8 cellular contexts compared by ENCODE assay signal in genomic region chr17:77429735-77429984, GRCh38.
DNase-seq lines count a peak whose midpoint lies in the region; ATAC-seq and TF ChIP-seq lines count a peak whose summit lies in the region.

No MANE protein-coding gene starts in this region.

- H3K4me1 Mint-ChIP-seq in activated T-cell treated with anti-CD3 and anti-CD28 coated beads, Interleukin-2, amount 50 U/mL, for 24 hours (ENCODE audit: low read depth): peaks cover 96% of the 10 kb centered on the region
- H3K4me1 Mint-ChIP-seq in activated T-cell treated with anti-CD3 and anti-CD28 coated beads, Interleukin-2, amount 50 U/mL, for 72 hours (ENCODE audit: low read depth): peaks cover 91% of the 10 kb centered on the region

- intact Hi-C loops in body of pancreas (cut with DNase I) (no loop called here), thyroid gland (cut with DNase I) (loop anchor here (5.0 kb wide), 2 partner anchors 47 to 97 kb away; no protein-coding TSS in a partner anchor)

- no peaks in the 10 kb centered on the region for H3K27me3 Mint-ChIP-seq in activated T-cell treated with anti-CD3 and anti-CD28 coated beads, Interleukin-2, amount 50 U/mL, for 24 hours
- H3K27me3 Mint-ChIP-seq in activated T-cell treated with anti-CD3 and anti-CD28 coated beads, Interleukin-2, amount 50 U/mL, for 72 hours (ENCODE audit: low read depth): no peaks in the 10 kb centered on the region

- H3K27ac Mint-ChIP-seq in activated T-cell treated with anti-CD3 and anti-CD28 coated beads, Interleukin-2, amount 50 U/mL, for 24 hours: peak overlapping the region; percentile 38
- no peak overlapping the region for H3K27ac Mint-ChIP-seq in activated T-cell treated with anti-CD3 and anti-CD28 coated beads, Interleukin-2, amount 50 U/mL, for 72 hours

- no peak overlapping the region for H3K4me3 ChIP-seq in body of pancreas
- no peak overlapping the region for H3K4me3 ChIP-seq in mesodermal cell (ENCODE audit: extremely low read depth, insufficient read depth, low read length, poor library complexity, severe bottlenecking)
- no peak overlapping the region for H3K4me3 ChIP-seq in thyroid gland (replicated peaks in 1 of 3)

- H3K27me3 ChIP-seq in body of pancreas (no peaks in the 10 kb centered on the region), thyroid gland (no peaks in the 10 kb centered on the region)

- DNase-seq in activated T-cell treated with anti-CD3 and anti-CD28 coated beads, Interleukin-2, amount 50 U/mL, for 24 hours: no peak
- no peak for DNase-seq in activated T-cell treated with anti-CD3 and anti-CD28 coated beads, Interleukin-2, amount 50 U/mL, for 72 hours
- DNase-seq in body of pancreas (no peak), thyroid gland (no peak), GM19240 (ENCODE audit: insufficient read length, low spot score) (no peak)
- no peak for DNase-seq in stimulated activated CD4-positive, alpha-beta T cell treated with anti-CD3 and anti-CD28 coated beads, Interleukin-12 subunit alpha, Interleukin-12 subunit beta, amount 100 ng/mL, for 4 hours
- DNase-seq in stimulated activated CD4-positive, alpha-beta T cell treated with anti-CD3 and anti-CD28 coated beads, Interleukin-4, amount 100 ng/mL, for 24 hours: no peak

- TF ChIP-seq POLR2A in body of pancreas (IDR thresholded peaks at IDR 0.05): no peak
- TF ChIP-seq POLR2A in thyroid gland (IDR thresholded peaks at IDR 0.05): no peak

- H3K4me1 ChIP-seq in body of pancreas (peaks cover 68% of the 10 kb centered on the region), mesodermal cell (ENCODE audit: control insufficient read depth, insufficient read depth, low read length, poor library complexity, severe bottlenecking) (peaks cover 75% of the 10 kb centered on the region), thyroid gland (peaks cover 39 to 78% of the 10 kb centered on the region in 2 donors)

- H3K27ac ChIP-seq in body of pancreas (peak overlapping the region in 3 of 4 donors; percentile 76 to 85 (median 78)), mesodermal cell (ENCODE audit: low read depth, low read length, severe bottlenecking) (peak overlapping the region; percentile 66), thyroid gland (peak overlapping the region; percentile 23 to 82 (median 80))

- no peaks in the 10 kb centered on the region for H3K36me3 ChIP-seq in body of pancreas (replicated peaks in 1 of 2; ENCODE audit: insufficient read depth in 1 of 2, low read depth in 2 of 2)
- peaks cover 5% of the 10 kb centered on the region for H3K36me3 ChIP-seq in mesodermal cell (ENCODE audit: control insufficient read depth, insufficient read depth, low read length)
- H3K36me3 ChIP-seq in thyroid gland: no peaks in the 10 kb centered on the region

- WGBS in body of pancreas, 2 donors: 44 to 60% methylated on average over 4 to 5 of the region's 5 CpGs
- WGBS in mesodermal cell (ENCODE audit: insufficient coverage in 2 of 2), 2 experiments: 62 to 72% methylated on average over 3 to 5 of the region's 5 CpGs
- 56 to 68% methylated on average over 5 of the region's 5 CpGs for WGBS in thyroid gland, 2 donors

- ATAC-seq in activated T-cell treated with anti-CD3 and anti-CD28 coated beads, Interleukin-2, amount 50 U/mL, for 72 hours (replicated peaks in 1 of 2): no peak
- ATAC-seq in body of pancreas: peak; percentile 1

- H3K4me3 Mint-ChIP-seq in activated T-cell treated with anti-CD3 and anti-CD28 coated beads, Interleukin-2, amount 50 U/mL, for 24 hours: no peak overlapping the region
- no peak overlapping the region for H3K4me3 Mint-ChIP-seq in activated T-cell treated with anti-CD3 and anti-CD28 coated beads, Interleukin-2, amount 50 U/mL, for 72 hours

- H3K9me3 ChIP-seq in body of pancreas (no peaks in the 10 kb centered on the region), mesodermal cell (ENCODE audit: control insufficient read depth, low read length) (no peaks in the 10 kb centered on the region), thyroid gland (no peaks in the 10 kb centered on the region)

- H3K9me3 Mint-ChIP-seq in activated T-cell treated with anti-CD3 and anti-CD28 coated beads, Interleukin-2, amount 50 U/mL, for 24 hours: no peaks in the 10 kb centered on the region
- H3K9me3 Mint-ChIP-seq in activated T-cell treated with anti-CD3 and anti-CD28 coated beads, Interleukin-2, amount 50 U/mL, for 72 hours: no peaks in the 10 kb centered on the region

- H3K36me3 Mint-ChIP-seq in activated T-cell treated with anti-CD3 and anti-CD28 coated beads, Interleukin-2, amount 50 U/mL, for 24 hours (ENCODE audit: low read depth): no peaks in the 10 kb centered on the region
- peaks cover 0 to 1% of the 10 kb centered on the region in 2 donors for H3K36me3 Mint-ChIP-seq in activated T-cell treated with anti-CD3 and anti-CD28 coated beads, Interleukin-2, amount 50 U/mL, for 72 hours (ENCODE audit: insufficient read depth in 2 of 2)

- TF ChIP-seq CTCF in body of pancreas (IDR thresholded peaks at IDR 0.05): no peak
- no peak for TF ChIP-seq CTCF in thyroid gland (IDR thresholded peaks at IDR 0.05)
